Comparison of ENCODE assay signal across 25 cellular contexts in the genomic region with DNA sequence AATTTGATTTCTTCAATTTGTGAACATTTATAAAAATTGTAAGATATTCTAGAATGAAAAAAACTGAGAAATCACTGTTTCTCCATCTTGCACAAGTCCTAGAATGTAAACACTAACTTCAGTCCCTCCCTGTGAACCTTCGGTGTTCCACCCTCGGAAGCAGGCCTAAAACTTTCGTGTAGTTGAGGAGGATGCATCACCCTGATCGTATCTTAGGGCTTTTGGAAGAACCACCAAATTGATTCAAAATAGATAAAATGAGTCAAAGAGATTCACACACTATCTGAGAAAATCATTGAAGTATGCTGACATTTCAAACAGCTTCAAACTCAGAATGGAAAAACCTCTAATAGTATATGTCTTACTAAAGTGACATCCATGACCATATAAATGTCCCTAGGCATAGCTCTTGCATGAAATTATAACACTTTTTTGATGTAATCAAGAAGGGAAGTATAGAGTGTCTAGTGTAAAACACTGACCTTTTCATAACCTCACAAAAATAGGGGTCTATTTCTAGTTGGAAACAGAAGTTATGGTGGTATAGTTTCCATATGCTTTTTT.
DNase-seq lines count a peak whose midpoint lies in the region.
"Had no signal": no experiment of that assay in that cellular context is flagged by ENCODE, and none has a peak within 500 bp of the region (broad histone marks: within the 10 kb centered on the region; RNA-seq: fewer than 3 reads in every experiment).

No MANE protein-coding gene starts in this region.

- no peaks in the 10 kb centered on the region for H3K36me3 ChIP-seq in CD4-positive, alpha-beta memory T cell (ENCODE audit: insufficient read depth, low read length)
- H3K36me3 ChIP-seq in effector memory CD4-positive, alpha-beta T cell (ENCODE audit: control insufficient read depth, insufficient read depth, low read length): no peaks in the 10 kb centered on the region
- H3K36me3 ChIP-seq: BE2C, pancreas had no signal

- intact Hi-C loops in CD4-positive, alpha-beta memory T cell (cut with micrococcal nuclease): no loop called here

- H3K27me3 ChIP-seq in CD4-positive, alpha-beta memory T cell (ENCODE audit: insufficient read depth, low read length): no peaks in the 10 kb centered on the region
- H3K27me3 ChIP-seq in effector memory CD4-positive, alpha-beta T cell (replicated peaks; ENCODE audit: control insufficient read depth, insufficient read depth, low read length, poor library complexity, severe bottlenecking): no peaks in the 10 kb centered on the region
- H3K27me3 ChIP-seq: BE2C, pancreas had no signal

- POLR2A ChIA-PET in CD4-positive, alpha-beta memory T cell (lab: Charles Lee; ENCODE audit: partially characterized antibody): interaction anchor here (0.6 to 2.6 kb wide), 4 partner anchors 11 to 265 kb away, joined by 3 to 15 read pairs (median 5); no protein-coding TSS in a partner anchor

- H3K4me3 Mint-ChIP-seq in CD4-positive, alpha-beta memory T cell: peak overlapping the region in 7 of 8 donors; percentile 7 to 64 (median 40)
- peak overlapping the region; percentile 3 for H3K4me3 Mint-ChIP-seq in T-helper 1 cell treated with Interleukin-12 subunit alpha and Interleukin-12 subunit beta and Interleukin-4 antibody, amounts not matched to agents 30 μg/mL and 1 μg/mL, for 36 hours
- H3K4me3 Mint-ChIP-seq: brain, neural crest cell, type B pancreatic cell had no signal

- CTCF ChIA-PET in CD4-positive, alpha-beta memory T cell (lab: Charles Lee; ENCODE audit: partially characterized antibody): no interaction called here

- no peaks in the 10 kb centered on the region for H3K27me3 Mint-ChIP-seq in CD4-positive, alpha-beta memory T cell
- peaks cover 25% of the 10 kb centered on the region for H3K27me3 Mint-ChIP-seq in T-helper 1 cell treated with Interleukin-12 subunit alpha and Interleukin-12 subunit beta and Interleukin-4 antibody, amounts not matched to agents 30 μg/mL and 1 μg/mL, for 36 hours (ENCODE audit: low read depth)

- H3K9me3 Mint-ChIP-seq in CD4-positive, alpha-beta memory T cell: peaks cover 0 to 3% (median 0%) of the 10 kb centered on the region in 8 donors
- H3K9me3 Mint-ChIP-seq in T-helper 1 cell treated with Interleukin-12 subunit alpha and Interleukin-12 subunit beta and Interleukin-4 antibody, amounts not matched to agents 30 μg/mL and 1 μg/mL, for 36 hours: no peaks in the 10 kb centered on the region
- H3K9me3 Mint-ChIP-seq: neural crest cell had no signal

- peak; percentile 19 for DNase-seq in activated naive CD4-positive, alpha-beta T cell treated with Interleukin-2 at 50 U/mL for 16 hours
- no peak for DNase-seq in activated naive CD4-positive, alpha-beta T cell treated with anti-CD3 and anti-CD28 coated beads, Interleukin-2, amount 50 U/mL, for 16 hours
- peak in 1 of 5 donors; percentile 5 for DNase-seq in CD4-positive, alpha-beta memory T cell
- no peak for DNase-seq in effector memory CD4-positive, alpha-beta T cell
- DNase-seq in LoVo (ENCODE audit: low spot score) (no peak), NCI-H146 (lab: John Stamatoyannopoulos, UW) (no peak), NCI-H187 (lab: John Stamatoyannopoulos, UW) (no peak)
- DNase-seq: activated CD4-positive, CD25-positive, alpha-beta regulatory T cell; activated effector memory CD4-positive, alpha-beta T cell treated with anti-CD3 and anti-CD28 coated beads, Interleukin-2, amount 50 U/mL, for 16 hours; amniotic stem cell; BE2C; dermis blood vessel endothelial cell; DMS153; mammary epithelial cell; MM.1S; NCI-H1105 treated with DMSO at 0.1 percent for 48 hours; NCI-H2029; NCI-H510A treated with DMSO at 0.1 percent for 48 hours; pancreas; RPMI8226 had no signal

- no peak overlapping the region for H3K27ac ChIP-seq in CD4-positive, alpha-beta memory T cell (ENCODE audit: low read depth, low read length)
- H3K27ac ChIP-seq in effector memory CD4-positive, alpha-beta T cell (ENCODE audit: insufficient read depth, low read length, poor library complexity, severe bottlenecking): peak overlapping the region; percentile 31
- H3K27ac ChIP-seq: pancreas had no signal

- H3K9me3 ChIP-seq in CD4-positive, alpha-beta memory T cell (ENCODE audit: control insufficient read depth in 1 of 2, low read length in 2 of 2): no peaks in the 10 kb centered on the region
- no peaks in the 10 kb centered on the region for H3K9me3 ChIP-seq in effector memory CD4-positive, alpha-beta T cell (ENCODE audit: control insufficient read depth, low read length)
- H3K9me3 ChIP-seq: BE2C, pancreas had no signal

- H3K4me3 ChIP-seq in CD4-positive, alpha-beta memory T cell (ENCODE audit: low read length in 2 of 2): no peak overlapping the region
- H3K4me3 ChIP-seq in effector memory CD4-positive, alpha-beta T cell (ENCODE audit: insufficient read depth, low read depth, low read length, poor library complexity, severe bottlenecking): no peak overlapping the region
- H3K4me3 ChIP-seq: K562, pancreas had no signal

- H3K36me3 Mint-ChIP-seq in CD4-positive, alpha-beta memory T cell: no peaks in the 10 kb centered on the region
- peaks cover 6% of the 10 kb centered on the region for H3K36me3 Mint-ChIP-seq in T-helper 1 cell treated with Interleukin-12 subunit alpha and Interleukin-12 subunit beta and Interleukin-4 antibody, amounts not matched to agents 30 μg/mL and 1 μg/mL, for 36 hours (ENCODE audit: low read depth)
- H3K36me3 Mint-ChIP-seq: brain, type B pancreatic cell had no signal

- H3K27ac Mint-ChIP-seq in CD4-positive, alpha-beta memory T cell: peak overlapping the region; percentile 74 to 89 (median 78)
- peak overlapping the region; percentile 65 for H3K27ac Mint-ChIP-seq in T-helper 1 cell treated with Interleukin-12 subunit alpha and Interleukin-12 subunit beta and Interleukin-4 antibody, amounts not matched to agents 30 μg/mL and 1 μg/mL, for 36 hours
- H3K27ac Mint-ChIP-seq: brain, type B pancreatic cell had no signal

- H3K4me1 Mint-ChIP-seq in CD4-positive, alpha-beta memory T cell: peaks cover 18 to 54% (median 26%) of the 10 kb centered on the region in 4 donors
- H3K4me1 Mint-ChIP-seq in T-helper 1 cell treated with Interleukin-12 subunit alpha and Interleukin-12 subunit beta and Interleukin-4 antibody, amounts not matched to agents 30 μg/mL and 1 μg/mL, for 36 hours (ENCODE audit: low read depth): peaks cover 36% of the 10 kb centered on the region

- peaks cover 20% of the 10 kb centered on the region for H3K4me1 ChIP-seq in CD4-positive, alpha-beta memory T cell (ENCODE audit: insufficient read depth, low read length)
- H3K4me1 ChIP-seq in effector memory CD4-positive, alpha-beta T cell (ENCODE audit: control insufficient read depth, insufficient read depth, low read length, poor library complexity, severe bottlenecking): peaks cover 18% of the 10 kb centered on the region
- H3K4me1 ChIP-seq: pancreas had no signal
